In genomic region chr12:11981174-11981733, GRCh38 we compare ENCODE assay signal across 1 cellular context.
TF ChIP-seq lines count a peak whose summit lies in the region.

No MANE protein-coding gene starts in this region.

TF ChIP-seq in GM12878, 131 proteins besides CTCF, POLR2A, EP300 and RAD21 (continued from another document and continues in another):
- TF ChIP-seq CBX5 (IDR thresholded peaks at IDR 0.05; ENCODE audit: low read depth) (peak; percentile 71), HCFC1 (IDR thresholded peaks at IDR 0.05; ENCODE audit: low read length) (no peak), SMAD1 (IDR thresholded peaks at IDR 0.05; ENCODE audit: low read depth, partially characterized antibody) (peak; percentile 37), ZBTB33 (IDR thresholded peaks at IDR 0.05) (no peak), IKZF2 (IDR thresholded peaks at IDR 0.05) (peak; percentile 85 to 86), HDAC6 (IDR thresholded peaks at IDR 0.05; ENCODE audit: unreplicated experiment) (no peak), PBX3 (IDR thresholded peaks at IDR 0.05; ENCODE audit: insufficient replicate concordance, low read depth, low read length) (no peak), MEF2A (IDR thresholded peaks at IDR 0.05; ENCODE audit: insufficient read depth, low read depth, low read length) (peak; percentile 81; the same call in 1 of the 2 replicates), PAX5 (IDR thresholded peaks at IDR 0.05; ENCODE audit: borderline replicate concordance, low read depth, low read length) (peak; percentile 84), TCF12 (IDR thresholded peaks at IDR 0.05; ENCODE audit: low read depth, low read length) (0 out of 2 replicates have a peak, but pooled peaks have one; percentile 58), JUNB (IDR thresholded peaks at IDR 0.05) (peak; percentile 97), POU2F2 (IDR thresholded peaks at IDR 0.05; ENCODE audit: borderline replicate concordance, low read depth, low read length) (peak; percentile 71; the same call in 2 of the 3 replicates), KLF5 (IDR thresholded peaks at IDR 0.05; ENCODE audit: partially characterized antibody) (peak; percentile 87), CREM (IDR thresholded peaks at IDR 0.05; ENCODE audit: low read depth) (peak; percentile 94), SPI1 (IDR thresholded peaks at IDR 0.05; ENCODE audit: borderline replicate concordance, insufficient read depth, low read depth, low read length) (no peak), SP1 (IDR thresholded peaks at IDR 0.05; ENCODE audit: low read depth, low read length) (peak; percentile 65), SREBF1 (IDR thresholded peaks at IDR 0.05; ENCODE audit: low read length) (no peak; the same call in 1 of the 2 replicates), RCOR1 (conservative IDR thresholded peaks at IDR 0.05; ENCODE audit: low read depth, low read length) (no peak; the same call in 1 of the 2 replicates), FOXM1 (IDR thresholded peaks at IDR 0.05; ENCODE audit: low read depth, low read length) (peak; percentile 98), ATF7 (IDR thresholded peaks at IDR 0.05; ENCODE audit: low read depth) (peak; percentile 96), NFXL1 (IDR thresholded peaks at IDR 0.05; ENCODE audit: borderline replicate concordance) (no peak), NBN (IDR thresholded peaks at IDR 0.05) (peak; percentile 91), ELK1 (IDR thresholded peaks at IDR 0.05; ENCODE audit: low read depth, low read length) (no peak), ZSCAN29 (IDR thresholded peaks at IDR 0.05) (no peak), ASH2L (IDR thresholded peaks at IDR 0.05; ENCODE audit: borderline replicate concordance, low read depth) (no peak), ZNF217 (IDR thresholded peaks at IDR 0.05) (peak; percentile 45; the same call in 1 of the 2 replicates), SREBF2 (IDR thresholded peaks at IDR 0.05; ENCODE audit: low read length) (no peak), ZZZ3 (IDR thresholded peaks at IDR 0.05; ENCODE audit: control insufficient read depth, insufficient read length, low read depth) (no peak), PRDM15 (CRISPR knock-in tag; IDR thresholded peaks at IDR 0.05) (no peak), ZNF207 (IDR thresholded peaks at IDR 0.05; ENCODE audit: borderline replicate concordance) (no peak; the same call in 1 of the 2 replicates), BRCA1 (IDR thresholded peaks at IDR 0.05; ENCODE audit: low read depth, low read length) (no peak)
- TF ChIP-seq, protein P1, sequence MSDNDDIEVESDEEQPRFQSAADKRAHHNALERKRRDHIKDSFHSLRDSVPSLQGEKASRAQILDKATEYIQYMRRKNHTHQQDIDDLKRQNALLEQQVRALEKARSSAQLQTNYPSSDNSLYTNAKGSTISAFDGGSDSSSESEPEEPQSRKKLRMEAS (IDR thresholded peaks at IDR 0.05; ENCODE audit: low read depth, low read length): no peak
- TF ChIP-seq, protein P2, sequence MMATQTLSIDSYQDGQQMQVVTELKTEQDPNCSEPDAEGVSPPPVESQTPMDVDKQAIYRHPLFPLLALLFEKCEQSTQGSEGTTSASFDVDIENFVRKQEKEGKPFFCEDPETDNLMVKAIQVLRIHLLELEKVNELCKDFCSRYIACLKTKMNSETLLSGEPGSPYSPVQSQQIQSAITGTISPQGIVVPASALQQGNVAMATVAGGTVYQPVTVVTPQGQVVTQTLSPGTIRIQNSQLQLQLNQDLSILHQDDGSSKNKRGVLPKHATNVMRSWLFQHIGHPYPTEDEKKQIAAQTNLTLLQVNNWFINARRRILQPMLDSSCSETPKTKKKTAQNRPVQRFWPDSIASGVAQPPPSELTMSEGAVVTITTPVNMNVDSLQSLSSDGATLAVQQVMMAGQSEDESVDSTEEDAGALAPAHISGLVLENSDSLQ (IDR thresholded peaks at IDR 0.05): peak; percentile 59
- TF ChIP-seq, protein P3, sequence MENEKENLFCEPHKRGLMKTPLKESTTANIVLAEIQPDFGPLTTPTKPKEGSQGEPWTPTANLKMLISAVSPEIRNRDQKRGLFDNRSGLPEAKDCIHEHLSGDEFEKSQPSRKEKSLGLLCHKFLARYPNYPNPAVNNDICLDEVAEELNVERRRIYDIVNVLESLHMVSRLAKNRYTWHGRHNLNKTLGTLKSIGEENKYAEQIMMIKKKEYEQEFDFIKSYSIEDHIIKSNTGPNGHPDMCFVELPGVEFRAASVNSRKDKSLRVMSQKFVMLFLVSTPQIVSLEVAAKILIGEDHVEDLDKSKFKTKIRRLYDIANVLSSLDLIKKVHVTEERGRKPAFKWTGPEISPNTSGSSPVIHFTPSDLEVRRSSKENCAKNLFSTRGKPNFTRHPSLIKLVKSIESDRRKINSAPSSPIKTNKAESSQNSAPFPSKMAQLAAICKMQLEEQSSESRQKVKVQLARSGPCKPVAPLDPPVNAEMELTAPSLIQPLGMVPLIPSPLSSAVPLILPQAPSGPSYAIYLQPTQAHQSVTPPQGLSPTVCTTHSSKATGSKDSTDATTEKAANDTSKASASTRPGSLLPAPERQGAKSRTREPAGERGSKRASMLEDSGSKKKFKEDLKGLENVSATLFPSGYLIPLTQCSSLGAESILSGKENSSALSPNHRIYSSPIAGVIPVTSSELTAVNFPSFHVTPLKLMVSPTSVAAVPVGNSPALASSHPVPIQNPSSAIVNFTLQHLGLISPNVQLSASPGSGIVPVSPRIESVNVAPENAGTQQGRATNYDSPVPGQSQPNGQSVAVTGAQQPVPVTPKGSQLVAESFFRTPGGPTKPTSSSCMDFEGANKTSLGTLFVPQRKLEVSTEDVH (IDR thresholded peaks at IDR 0.05; ENCODE audit: low read depth, partially characterized antibody): peak; percentile 75
- TF ChIP-seq, protein P4, sequence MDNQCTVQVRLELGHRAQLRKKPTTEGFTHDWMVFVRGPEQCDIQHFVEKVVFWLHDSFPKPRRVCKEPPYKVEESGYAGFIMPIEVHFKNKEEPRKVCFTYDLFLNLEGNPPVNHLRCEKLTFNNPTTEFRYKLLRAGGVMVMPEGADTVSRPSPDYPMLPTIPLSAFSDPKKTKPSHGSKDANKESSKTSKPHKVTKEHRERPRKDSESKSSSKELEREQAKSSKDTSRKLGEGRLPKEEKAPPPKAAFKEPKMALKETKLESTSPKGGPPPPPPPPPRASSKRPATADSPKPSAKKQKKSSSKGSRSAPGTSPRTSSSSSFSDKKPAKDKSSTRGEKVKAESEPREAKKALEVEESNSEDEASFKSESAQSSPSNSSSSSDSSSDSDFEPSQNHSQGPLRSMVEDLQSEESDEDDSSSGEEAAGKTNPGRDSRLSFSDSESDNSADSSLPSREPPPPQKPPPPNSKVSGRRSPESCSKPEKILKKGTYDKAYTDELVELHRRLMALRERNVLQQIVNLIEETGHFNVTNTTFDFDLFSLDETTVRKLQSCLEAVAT (IDR thresholded peaks at IDR 0.05): peak; percentile 95
- TF ChIP-seq, protein P5, sequence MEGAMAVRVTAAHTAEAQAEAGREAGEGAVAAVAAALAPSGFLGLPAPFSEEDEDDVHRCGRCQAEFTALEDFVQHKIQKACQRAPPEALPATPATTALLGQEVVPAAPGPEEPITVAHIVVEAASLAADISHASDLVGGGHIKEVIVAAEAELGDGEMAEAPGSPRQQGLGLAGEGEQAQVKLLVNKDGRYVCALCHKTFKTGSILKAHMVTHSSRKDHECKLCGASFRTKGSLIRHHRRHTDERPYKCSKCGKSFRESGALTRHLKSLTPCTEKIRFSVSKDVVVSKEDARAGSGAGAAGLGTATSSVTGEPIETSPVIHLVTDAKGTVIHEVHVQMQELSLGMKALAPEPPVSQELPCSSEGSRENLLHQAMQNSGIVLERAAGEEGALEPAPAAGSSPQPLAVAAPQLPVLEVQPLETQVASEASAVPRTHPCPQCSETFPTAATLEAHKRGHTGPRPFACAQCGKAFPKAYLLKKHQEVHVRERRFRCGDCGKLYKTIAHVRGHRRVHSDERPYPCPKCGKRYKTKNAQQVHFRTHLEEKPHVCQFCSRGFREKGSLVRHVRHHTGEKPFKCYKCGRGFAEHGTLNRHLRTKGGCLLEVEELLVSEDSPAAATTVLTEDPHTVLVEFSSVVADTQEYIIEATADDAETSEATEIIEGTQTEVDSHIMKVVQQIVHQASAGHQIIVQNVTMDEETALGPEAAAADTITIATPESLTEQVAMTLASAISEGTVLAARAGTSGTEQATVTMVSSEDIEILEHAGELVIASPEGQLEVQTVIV (IDR thresholded peaks at IDR 0.05; ENCODE audit: borderline replicate concordance, partially characterized antibody): no peak
- TF ChIP-seq, protein P6, sequence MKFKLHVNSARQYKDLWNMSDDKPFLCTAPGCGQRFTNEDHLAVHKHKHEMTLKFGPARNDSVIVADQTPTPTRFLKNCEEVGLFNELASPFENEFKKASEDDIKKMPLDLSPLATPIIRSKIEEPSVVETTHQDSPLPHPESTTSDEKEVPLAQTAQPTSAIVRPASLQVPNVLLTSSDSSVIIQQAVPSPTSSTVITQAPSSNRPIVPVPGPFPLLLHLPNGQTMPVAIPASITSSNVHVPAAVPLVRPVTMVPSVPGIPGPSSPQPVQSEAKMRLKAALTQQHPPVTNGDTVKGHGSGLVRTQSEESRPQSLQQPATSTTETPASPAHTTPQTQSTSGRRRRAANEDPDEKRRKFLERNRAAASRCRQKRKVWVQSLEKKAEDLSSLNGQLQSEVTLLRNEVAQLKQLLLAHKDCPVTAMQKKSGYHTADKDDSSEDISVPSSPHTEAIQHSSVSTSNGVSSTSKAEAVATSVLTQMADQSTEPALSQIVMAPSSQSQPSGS (IDR thresholded peaks at IDR 0.05; ENCODE audit: low read length): peak; percentile 96
